Comparison of ENCODE assay signal across 1 cellular context in the genomic region with DNA sequence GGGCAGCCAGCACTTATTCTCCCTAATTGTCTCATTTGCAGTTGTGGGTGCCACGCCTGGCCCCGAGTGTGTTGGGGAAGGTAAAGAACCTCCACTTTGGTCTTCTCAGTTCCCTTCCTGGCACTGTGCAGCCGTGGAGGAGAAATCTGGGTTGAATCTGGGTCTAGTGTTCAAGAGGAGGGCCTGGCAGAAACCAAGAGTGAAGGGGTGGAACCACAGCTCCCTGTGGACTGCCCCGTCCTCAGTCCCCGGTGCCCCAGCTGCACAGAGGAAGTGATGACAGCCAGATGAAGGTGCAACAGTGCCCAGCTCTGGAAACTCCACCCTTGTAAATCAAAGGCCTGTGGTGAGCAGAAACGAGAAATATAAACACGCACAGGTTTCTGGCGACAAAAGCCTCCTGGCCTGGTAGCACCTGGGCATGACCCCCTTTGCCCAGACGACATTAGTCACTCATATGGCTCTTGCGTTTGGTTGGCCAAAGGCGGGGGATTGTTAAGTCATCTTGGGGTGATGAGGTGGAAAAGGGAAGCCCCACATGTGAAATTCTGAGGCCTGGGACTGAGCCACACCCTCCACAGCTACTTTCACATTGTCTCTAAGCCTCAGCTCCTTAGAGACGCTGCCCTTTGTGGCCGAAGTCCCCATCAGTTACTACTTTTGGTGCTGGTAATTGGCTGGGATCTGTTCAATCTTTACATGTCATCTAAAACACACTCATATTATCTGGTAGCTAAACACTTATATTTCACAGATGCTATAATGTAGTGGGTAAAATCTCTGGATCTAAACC.
A peak's percentile ranks its signal among the peaks of the same experiment; 100 is the strongest.
TF ChIP-seq lines count a peak whose summit lies in the region.

No MANE protein-coding gene starts in this region.

TF ChIP-seq in GM12878, 131 proteins besides CTCF, POLR2A, EP300 and RAD21 (continued from another document and continues in another):
- no peak for TF ChIP-seq PRDM15 (CRISPR knock-in tag; IDR thresholded peaks at IDR 0.05)
- TF ChIP-seq SIN3A (IDR thresholded peaks at IDR 0.05; ENCODE audit: low read depth, low read length), result peak; percentile 42; the same call in 1 of the 2 replicates
- TF ChIP-seq KLF5 (IDR thresholded peaks at IDR 0.05; ENCODE audit: partially characterized antibody), result peak; percentile 91
- TF ChIP-seq NFXL1 (IDR thresholded peaks at IDR 0.05; ENCODE audit: borderline replicate concordance), result no peak
- no peak for TF ChIP-seq CHD1 (IDR thresholded peaks at IDR 0.05; ENCODE audit: low read depth, low read length)
- no peak for TF ChIP-seq IRF5 (IDR thresholded peaks at IDR 0.05; ENCODE audit: borderline replicate concordance)
- no peak for TF ChIP-seq RFX5 (IDR thresholded peaks at IDR 0.05; ENCODE audit: low read depth, low read length)
- TF ChIP-seq, protein P1, sequence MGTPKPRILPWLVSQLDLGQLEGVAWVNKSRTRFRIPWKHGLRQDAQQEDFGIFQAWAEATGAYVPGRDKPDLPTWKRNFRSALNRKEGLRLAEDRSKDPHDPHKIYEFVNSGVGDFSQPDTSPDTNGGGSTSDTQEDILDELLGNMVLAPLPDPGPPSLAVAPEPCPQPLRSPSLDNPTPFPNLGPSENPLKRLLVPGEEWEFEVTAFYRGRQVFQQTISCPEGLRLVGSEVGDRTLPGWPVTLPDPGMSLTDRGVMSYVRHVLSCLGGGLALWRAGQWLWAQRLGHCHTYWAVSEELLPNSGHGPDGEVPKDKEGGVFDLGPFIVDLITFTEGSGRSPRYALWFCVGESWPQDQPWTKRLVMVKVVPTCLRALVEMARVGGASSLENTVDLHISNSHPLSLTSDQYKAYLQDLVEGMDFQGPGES (IDR thresholded peaks at IDR 0.05), result no peak
- no peak for TF ChIP-seq MYB (IDR thresholded peaks at IDR 0.05; ENCODE audit: borderline replicate concordance, low read depth, low read length)
- TF ChIP-seq, protein P2, sequence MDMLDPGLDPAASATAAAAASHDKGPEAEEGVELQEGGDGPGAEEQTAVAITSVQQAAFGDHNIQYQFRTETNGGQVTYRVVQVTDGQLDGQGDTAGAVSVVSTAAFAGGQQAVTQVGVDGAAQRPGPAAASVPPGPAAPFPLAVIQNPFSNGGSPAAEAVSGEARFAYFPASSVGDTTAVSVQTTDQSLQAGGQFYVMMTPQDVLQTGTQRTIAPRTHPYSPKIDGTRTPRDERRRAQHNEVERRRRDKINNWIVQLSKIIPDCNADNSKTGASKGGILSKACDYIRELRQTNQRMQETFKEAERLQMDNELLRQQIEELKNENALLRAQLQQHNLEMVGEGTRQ (IDR thresholded peaks at IDR 0.05; ENCODE audit: borderline replicate concordance, low read depth, low read length), result no peak
- TF ChIP-seq ZBTB4 (CRISPR knock-in tag; IDR thresholded peaks at IDR 0.05), result no peak
- peak; percentile 89; the same call in 1 of the 2 replicates for TF ChIP-seq RELB (IDR thresholded peaks at IDR 0.05; ENCODE audit: low read depth)
- TF ChIP-seq POU2F2 (IDR thresholded peaks at IDR 0.05; ENCODE audit: borderline replicate concordance, low read depth, low read length), result peak; percentile 53; the same call in 2 of the 3 replicates
- no peak for TF ChIP-seq HDAC2 (IDR thresholded peaks at IDR 0.05)
- TF ChIP-seq, protein P3, sequence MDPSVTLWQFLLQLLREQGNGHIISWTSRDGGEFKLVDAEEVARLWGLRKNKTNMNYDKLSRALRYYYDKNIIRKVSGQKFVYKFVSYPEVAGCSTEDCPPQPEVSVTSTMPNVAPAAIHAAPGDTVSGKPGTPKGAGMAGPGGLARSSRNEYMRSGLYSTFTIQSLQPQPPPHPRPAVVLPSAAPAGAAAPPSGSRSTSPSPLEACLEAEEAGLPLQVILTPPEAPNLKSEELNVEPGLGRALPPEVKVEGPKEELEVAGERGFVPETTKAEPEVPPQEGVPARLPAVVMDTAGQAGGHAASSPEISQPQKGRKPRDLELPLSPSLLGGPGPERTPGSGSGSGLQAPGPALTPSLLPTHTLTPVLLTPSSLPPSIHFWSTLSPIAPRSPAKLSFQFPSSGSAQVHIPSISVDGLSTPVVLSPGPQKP (IDR thresholded peaks at IDR 0.05; ENCODE audit: low read depth, low read length), result no peak
- peak; percentile 43; the same call in 1 of the 2 replicates for TF ChIP-seq ZBTB40 (IDR thresholded peaks at IDR 0.05; ENCODE audit: borderline replicate concordance)
- TF ChIP-seq BRCA1 (IDR thresholded peaks at IDR 0.05; ENCODE audit: low read depth, low read length), result no peak
- TF ChIP-seq LARP7 (IDR thresholded peaks at IDR 0.05), result no peak
- 0 out of 2 replicates have a peak, but pooled peaks have one; percentile 59 for TF ChIP-seq PML (IDR thresholded peaks at IDR 0.05; ENCODE audit: low read length)
- TF ChIP-seq ZNF207 (IDR thresholded peaks at IDR 0.05; ENCODE audit: borderline replicate concordance), result 0 out of 2 replicates have a peak, but pooled peaks have one; percentile 34
- peak; percentile 84; the same call in 1 of the 2 replicates for TF ChIP-seq ASH2L (IDR thresholded peaks at IDR 0.05; ENCODE audit: borderline replicate concordance, low read depth)
- TF ChIP-seq, protein P4, sequence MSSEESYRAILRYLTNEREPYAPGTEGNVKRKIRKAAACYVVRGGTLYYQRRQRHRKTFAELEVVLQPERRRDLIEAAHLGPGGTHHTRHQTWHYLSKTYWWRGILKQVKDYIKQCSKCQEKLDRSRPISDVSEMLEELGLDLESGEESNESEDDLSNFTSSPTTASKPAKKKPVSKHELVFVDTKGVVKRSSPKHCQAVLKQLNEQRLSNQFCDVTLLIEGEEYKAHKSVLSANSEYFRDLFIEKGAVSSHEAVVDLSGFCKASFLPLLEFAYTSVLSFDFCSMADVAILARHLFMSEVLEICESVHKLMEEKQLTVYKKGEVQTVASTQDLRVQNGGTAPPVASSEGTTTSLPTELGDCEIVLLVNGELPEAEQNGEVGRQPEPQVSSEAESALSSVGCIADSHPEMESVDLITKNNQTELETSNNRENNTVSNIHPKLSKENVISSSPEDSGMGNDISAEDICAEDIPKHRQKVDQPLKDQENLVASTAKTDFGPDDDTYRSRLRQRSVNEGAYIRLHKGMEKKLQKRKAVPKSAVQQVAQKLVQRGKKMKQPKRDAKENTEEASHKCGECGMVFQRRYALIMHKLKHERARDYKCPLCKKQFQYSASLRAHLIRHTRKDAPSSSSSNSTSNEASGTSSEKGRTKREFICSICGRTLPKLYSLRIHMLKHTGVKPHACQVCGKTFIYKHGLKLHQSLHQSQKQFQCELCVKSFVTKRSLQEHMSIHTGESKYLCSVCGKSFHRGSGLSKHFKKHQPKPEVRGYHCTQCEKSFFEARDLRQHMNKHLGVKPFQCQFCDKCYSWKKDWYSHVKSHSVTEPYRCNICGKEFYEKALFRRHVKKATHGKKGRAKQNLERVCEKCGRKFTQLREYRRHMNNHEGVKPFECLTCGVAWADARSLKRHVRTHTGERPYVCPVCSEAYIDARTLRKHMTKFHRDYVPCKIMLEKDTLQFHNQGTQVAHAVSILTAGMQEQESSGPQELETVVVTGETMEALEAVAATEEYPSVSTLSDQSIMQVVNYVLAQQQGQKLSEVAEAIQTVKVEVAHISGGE (CRISPR knock-in tag; IDR thresholded peaks at IDR 0.05), result no peak
- TF ChIP-seq JUNB (IDR thresholded peaks at IDR 0.05), result peak; percentile 78
- peak; percentile 60; the same call in 1 of the 2 replicates for TF ChIP-seq BMI1 (IDR thresholded peaks at IDR 0.05; ENCODE audit: borderline replicate concordance)
- no peak for TF ChIP-seq FOS (IDR thresholded peaks at IDR 0.05; ENCODE audit: borderline replicate concordance, extremely low read depth, insufficient read length)
- TF ChIP-seq SREBF1 (IDR thresholded peaks at IDR 0.05; ENCODE audit: low read length), result 0 out of 2 replicates have a peak, but pooled peaks have one; percentile 40
